12 cellular contexts compared by ENCODE assay signal in genomic region chr20:53898558-53898931, GRCh38.
A peak's percentile ranks its signal among the peaks of the same experiment; 100 is the strongest.
DNase-seq lines count a peak whose midpoint lies in the region; ATAC-seq, FAIRE-seq and TF ChIP-seq lines count a peak whose summit lies in the region.
"Had no signal": no experiment of that assay in that cellular context is flagged by ENCODE, and none has a peak within 500 bp of the region (broad histone marks: within the 10 kb centered on the region; RNA-seq: fewer than 3 reads in every experiment).

No MANE protein-coding gene starts in this region.

- H3K4me3 ChIP-seq in RWPE2 (ENCODE audit: severe bottlenecking) (no peak overlapping the region), endothelial cell of umbilical vein (replicated peaks in 1 of 3; ENCODE audit: insufficient read depth in 1 of 3, low read depth in 1 of 3, low read length in 3 of 3) (peak overlapping the region in 1 of 3 experiments; percentile 26)

- H3K36me3 ChIP-seq in RWPE2 (ENCODE audit: low read depth) (no peaks in the 10 kb centered on the region), endothelial cell of umbilical vein (ENCODE audit: control insufficient read depth in 2 of 2, extremely low read depth in 1 of 2, insufficient read depth in 2 of 2, low read length in 2 of 2) (no peaks in the 10 kb centered on the region)

- peak overlapping the region; percentile 63 for H2AFZ ChIP-seq in endothelial cell of umbilical vein (ENCODE audit: low read depth, low read length)

- FAIRE-seq in endothelial cell of umbilical vein (lab: Jason Lieb, UNC), result no peak
- FAIRE-seq: TTC549 had no signal

- no peak overlapping the region for H3K4me3 Mint-ChIP-seq in activated naive CD4-positive, alpha-beta T cell treated with anti-CD3 and anti-CD28 coated beads for 36 hours
- no peak overlapping the region for H3K4me3 Mint-ChIP-seq in stimulated activated memory B cell treated with anti-CD40 and anti-IgM and Interleukin-4, amounts not matched to agents 10 μg/mL and 1 μg/mL and 100 μg/mL, for 72 hours

- H3K9me3 ChIP-seq in RWPE2 (ENCODE audit: severe bottlenecking), result no peaks in the 10 kb centered on the region
- no peaks in the 10 kb centered on the region for H3K9me3 ChIP-seq in endothelial cell of umbilical vein (replicated peaks; ENCODE audit: control insufficient read depth, insufficient read depth, low read length)

- DNase-seq in activated naive CD4-positive, alpha-beta T cell treated with anti-CD3 and anti-CD28 coated beads for 36 hours, result no peak
- DNase-seq in activated naive CD4-positive, alpha-beta T cell treated with Interleukin-2 at 50 U/mL for 16 hours, result no peak
- DNase-seq in RWPE2 (ENCODE audit: low spot score) (no peak), endothelial cell of umbilical vein (ENCODE audit: low read depth, low spot score) (no peak), dermis blood vessel endothelial cell (no peak)
- DNase-seq: activated T-cell treated with anti-CD3 and anti-CD28 coated beads, Interleukin-2, amount 50 U/mL, for 72 hours; HCEC 1CT; nephron progenitor cell had no signal

- H3K4me1 ChIP-seq in RWPE2 (ENCODE audit: insufficient read depth, poor library complexity, severe bottlenecking) (peaks cover 44% of the 10 kb centered on the region), endothelial cell of umbilical vein (ENCODE audit: control insufficient read depth, extremely low read depth, insufficient read depth, low read length) (peaks cover 50% of the 10 kb centered on the region)

- TSS peak; percentile 51 for BruUV-seq in endothelial cell of umbilical vein (replicated peaks; lab: Mats Ljungman, UMichigan)

- no peak for TF ChIP-seq POLR2A in endothelial cell of umbilical vein (IDR thresholded peaks at IDR 0.05; ENCODE audit: low read depth, low read length)

- TF ChIP-seq CTCF in RWPE2 (IDR thresholded peaks at IDR 0.05; ENCODE audit: poor library complexity, severe bottlenecking), result no peak
- TF ChIP-seq CTCF in endothelial cell of umbilical vein (IDR thresholded peaks at IDR 0.05; ENCODE audit: extremely low read depth in 1 of 2, insufficient read depth in 1 of 2, low read depth in 1 of 2, low read length in 2 of 2), result no peak

- CTCF ChIA-PET in activated naive CD4-positive, alpha-beta T cell treated with anti-CD3 and anti-CD28 coated beads for 36 hours (lab: Charles Lee), result interaction anchor here (1.1 to 6.1 kb wide), 5 partner anchors 13 to 320 kb away, joined by 3 to 41 read pairs (median 9); no protein-coding TSS in a partner anchor
- CTCF ChIA-PET in endothelial cell of umbilical vein (lab: Charles Lee), result interaction anchor here (0.7 to 5.9 kb wide), 13 partner anchors 8 to 275 kb away, joined by 3 to 73 read pairs (median 5); no protein-coding TSS in a partner anchor

- H3K27ac ChIP-seq in RWPE2 (ENCODE audit: poor library complexity, severe bottlenecking) (peak overlapping the region; percentile 97), endothelial cell of umbilical vein (ENCODE audit: insufficient read depth, low read depth, low read length) (peak overlapping the region; percentile 50)

- H3K27me3 Mint-ChIP-seq in activated naive CD4-positive, alpha-beta T cell treated with anti-CD3 and anti-CD28 coated beads for 36 hours (ENCODE audit: low read depth), result no peaks in the 10 kb centered on the region
- H3K27me3 Mint-ChIP-seq in stimulated activated memory B cell treated with anti-CD40 and anti-IgM and Interleukin-4, amounts not matched to agents 10 μg/mL and 1 μg/mL and 100 μg/mL, for 72 hours, result no peaks in the 10 kb centered on the region

- dilution Hi-C loops in endothelial cell of umbilical vein (cut with MboI; ENCODE audit: extremely low pct_ligation_motif_present, low sequenced_read_pairs), result no loop called here

- H3K9ac ChIP-seq in endothelial cell of umbilical vein (replicated peaks; ENCODE audit: extremely low read depth, insufficient read depth, low read length), result peak overlapping the region; percentile 25

- intact Hi-C loops in activated naive CD4-positive, alpha-beta T cell treated with anti-CD3 and anti-CD28 coated beads for 36 hours (cut with micrococcal nuclease), result loop anchor here (2.0 kb wide), 3 partner anchors 14 to 192 kb away; no protein-coding TSS in a partner anchor
- intact Hi-C loops in endothelial cell of umbilical vein (cut with micrococcal nuclease), result loop anchor here (1.0 to 5.0 kb wide), 3 partner anchors 8 to 1406 kb away; no protein-coding TSS in a partner anchor

- no peaks in the 10 kb centered on the region for H3K36me3 Mint-ChIP-seq in activated naive CD4-positive, alpha-beta T cell treated with anti-CD3 and anti-CD28 coated beads for 36 hours (ENCODE audit: low read depth)
- no peaks in the 10 kb centered on the region for H3K36me3 Mint-ChIP-seq in stimulated activated memory B cell treated with anti-CD40 and anti-IgM and Interleukin-4, amounts not matched to agents 10 μg/mL and 1 μg/mL and 100 μg/mL, for 72 hours

- H3K9me1 ChIP-seq in endothelial cell of umbilical vein (replicated peaks; ENCODE audit: control insufficient read depth, extremely low read depth, insufficient read depth, low read length), result no peaks in the 10 kb centered on the region

- H4K20me1 ChIP-seq in endothelial cell of umbilical vein (replicated peaks; ENCODE audit: control insufficient read depth, extremely low read depth, insufficient read depth, low read length), result no peaks in the 10 kb centered on the region

- H3K9me3 Mint-ChIP-seq in activated naive CD4-positive, alpha-beta T cell treated with anti-CD3 and anti-CD28 coated beads for 36 hours, result no peaks in the 10 kb centered on the region
- H3K9me3 Mint-ChIP-seq in stimulated activated memory B cell treated with anti-CD40 and anti-IgM and Interleukin-4, amounts not matched to agents 10 μg/mL and 1 μg/mL and 100 μg/mL, for 72 hours, result no peaks in the 10 kb centered on the region
- H3K9me3 Mint-ChIP-seq: activated T-cell treated with anti-CD3 and anti-CD28 coated beads, Interleukin-2, amount 50 U/mL, for 72 hours; nephron progenitor cell had no signal

- peak overlapping the region; percentile 85 for H3K27ac Mint-ChIP-seq in activated naive CD4-positive, alpha-beta T cell treated with anti-CD3 and anti-CD28 coated beads for 36 hours
- peak overlapping the region; percentile 79 for H3K27ac Mint-ChIP-seq in stimulated activated memory B cell treated with anti-CD40 and anti-IgM and Interleukin-4, amounts not matched to agents 10 μg/mL and 1 μg/mL and 100 μg/mL, for 72 hours

- H3K79me2 ChIP-seq in endothelial cell of umbilical vein (ENCODE audit: control insufficient read depth, insufficient read depth, low read length), result no peaks in the 10 kb centered on the region

- POLR2A ChIA-PET in endothelial cell of umbilical vein (lab: Charles Lee), result interaction anchor here (0.6 to 1.3 kb wide), 3 partner anchors 19 to 263 kb away, joined by 3 to 6 read pairs (median 3); no protein-coding TSS in a partner anchor

- H3K27me3 ChIP-seq in RWPE2 (ENCODE audit: insufficient read depth, poor library complexity, severe bottlenecking) (no peaks in the 10 kb centered on the region), endothelial cell of umbilical vein (ENCODE audit: control insufficient read depth in 2 of 2, insufficient read depth in 2 of 2, low read length in 2 of 2) (no peaks in the 10 kb centered on the region)

- ATAC-seq in RWPE2 (ENCODE audit: low read depth), result no peak
- no peak for ATAC-seq in stimulated activated memory B cell treated with anti-CD40 and anti-IgM and Interleukin-4, amounts not matched to agents 10 μg/mL and 1 μg/mL and 100 μg/mL, for 72 hours
- no peak for ATAC-seq in GM21526 (IDR thresholded peaks at IDR 0.05; ENCODE audit: low FRiP score, unreplicated experiment)
- ATAC-seq in HG03469 (IDR thresholded peaks at IDR 0.05; ENCODE audit: unreplicated experiment), result no peak

- H3K4me2 ChIP-seq in endothelial cell of umbilical vein (ENCODE audit: insufficient read depth, low read length), result peak overlapping the region; percentile 82

- peaks cover 54% of the 10 kb centered on the region for H3K4me1 Mint-ChIP-seq in activated naive CD4-positive, alpha-beta T cell treated with anti-CD3 and anti-CD28 coated beads for 36 hours (ENCODE audit: low read depth)
- H3K4me1 Mint-ChIP-seq in stimulated activated memory B cell treated with anti-CD40 and anti-IgM and Interleukin-4, amounts not matched to agents 10 μg/mL and 1 μg/mL and 100 μg/mL, for 72 hours, result peaks cover 69% of the 10 kb centered on the region

TF ChIP-seq in endothelial cell of umbilical vein, 7 proteins besides CTCF, POLR2A, EP300 and RAD21:
- TF ChIP-seq MAX (IDR thresholded peaks at IDR 0.05; ENCODE audit: insufficient read depth, insufficient read length) (no peak), POLR2AphosphoS5 (IDR thresholded peaks at IDR 0.05; ENCODE audit: insufficient read depth, low read depth, low read length) (no peak), JUN (IDR thresholded peaks at IDR 0.05; ENCODE audit: borderline replicate concordance, insufficient read depth, insufficient read length, low read depth) (no peak), EZH2 (IDR thresholded peaks at IDR 0.05; ENCODE audit: borderline replicate concordance, low read depth, low read length, severe bottlenecking) (no peak), FOS (IDR thresholded peaks at IDR 0.05; ENCODE audit: borderline replicate concordance, insufficient read depth, low read length) (no peak), GATA2 (IDR thresholded peaks at IDR 0.05; ENCODE audit: insufficient read depth, insufficient read length, low read depth, low read length) (no peak), MYC (IDR thresholded peaks at IDR 0.05; ENCODE audit: low read depth, low read length) (no peak)
TF ChIP-seq in endothelial cell of umbilical vein: peak in this region for 0.
